Comparison of ENCODE assay signal across 8 cellular contexts in genomic region chr4:109803924-109804571, GRCh38. TPM values are rescaled to one million over a fixed set of nuclear protein-coding genes. Genes with fewer than 3 reads are reported as not detected.
DNase-seq lines count a peak whose midpoint lies in the region; ATAC-seq, FAIRE-seq and TF ChIP-seq lines count a peak whose summit lies in the region.

No MANE protein-coding gene starts in this region.

- H3K27me3 ChIP-seq in gastrocnemius medialis, result no peaks in the 10 kb centered on the region

- no peak for FAIRE-seq in D721Med (lab: Jason Lieb, UNC)

- H3K4me1 Mint-ChIP-seq in stimulated activated memory B cell treated with anti-CD40 and anti-IgM and Interleukin-4, amounts not matched to agents 10 μg/mL and 1 μg/mL and 100 μg/mL, for 72 hours, result no peaks in the 10 kb centered on the region

- TF ChIP-seq CTCF in D721Med (IDR thresholded peaks at IDR 0.05; ENCODE audit: insufficient read depth, missing control alignments), result peak; percentile 71
- TF ChIP-seq CTCF in gastrocnemius medialis (IDR thresholded peaks at IDR 0.05 in 4 of 5, conservative IDR thresholded peaks at IDR 0.05 in 1 of 5), result peak in 2 of 5 experiments; percentile 23 to 38

- no peak overlapping the region for H3K4me3 Mint-ChIP-seq in stimulated activated memory B cell treated with anti-CD40 and anti-IgM and Interleukin-4, amounts not matched to agents 10 μg/mL and 1 μg/mL and 100 μg/mL, for 72 hours

- no peaks in the 10 kb centered on the region for H3K9me3 Mint-ChIP-seq in stimulated activated memory B cell treated with anti-CD40 and anti-IgM and Interleukin-4, amounts not matched to agents 10 μg/mL and 1 μg/mL and 100 μg/mL, for 72 hours

- no peaks in the 10 kb centered on the region for H3K36me3 Mint-ChIP-seq in stimulated activated memory B cell treated with anti-CD40 and anti-IgM and Interleukin-4, amounts not matched to agents 10 μg/mL and 1 μg/mL and 100 μg/mL, for 72 hours

- H3K27me3 Mint-ChIP-seq in stimulated activated memory B cell treated with anti-CD40 and anti-IgM and Interleukin-4, amounts not matched to agents 10 μg/mL and 1 μg/mL and 100 μg/mL, for 72 hours, result peaks cover 17% of the 10 kb centered on the region

- ATAC-seq in GM18909 (IDR thresholded peaks at IDR 0.05; ENCODE audit: poor library complexity, unreplicated experiment) (peak; percentile 77), HG03520 (IDR thresholded peaks at IDR 0.05; ENCODE audit: unreplicated experiment) (peak; percentile 59), gastrocnemius medialis (peak; percentile 41 to 60)
- no peak for ATAC-seq in stimulated activated memory B cell treated with anti-CD40 and anti-IgM and Interleukin-4, amounts not matched to agents 10 μg/mL and 1 μg/mL and 100 μg/mL, for 72 hours

- H3K27ac ChIP-seq in gastrocnemius medialis, result no peak overlapping the region

- no peaks in the 10 kb centered on the region for H3K36me3 ChIP-seq in gastrocnemius medialis

- in situ Hi-C loops in gastrocnemius medialis (cut with MboI; ENCODE audit: low sequenced_read_pairs in 4 of 4), result loop anchor here in 2 of 4 donors (10.0 to 25.0 kb wide), 2 partner anchors 92 to 379 kb away; partner anchors contain the start of gene CASP6 (in 1 of the 2)

- H3K27ac Mint-ChIP-seq in stimulated activated memory B cell treated with anti-CD40 and anti-IgM and Interleukin-4, amounts not matched to agents 10 μg/mL and 1 μg/mL and 100 μg/mL, for 72 hours, result no peak overlapping the region

- no peak overlapping the region for H3K4me3 ChIP-seq in gastrocnemius medialis

- intact Hi-C loops in gastrocnemius medialis (cut with DNase I; ENCODE audit: low total_unique reads), result loop anchor here (2.0 kb wide), 1 partner anchor 101 kb away; the partner anchor contains the start of gene CASP6

- no peaks in the 10 kb centered on the region for H3K4me1 ChIP-seq in gastrocnemius medialis

- no peak for TF ChIP-seq POLR2A in gastrocnemius medialis (IDR thresholded peaks at IDR 0.05)

- DNase-seq in D721Med (ENCODE audit: insufficient read length, low spot score), result peak; percentile 24
- DNase-seq in RPMI8226, result peak; percentile 45
- peak; percentile 50 for DNase-seq in fibroblast of peridontal ligament (ENCODE audit: extremely low read depth)
- no peak for DNase-seq in gastrocnemius medialis
- no peak for DNase-seq in mesenteric fat pad (ENCODE audit: low spot score)

- H3K9me3 ChIP-seq in gastrocnemius medialis, result no peaks in the 10 kb centered on the region

RNA-seq across cellular contexts. Expression of gene CFI, which starts 2.2 kb away (rescaled TPM):
- total RNA-seq in gastrocnemius medialis, result 1 to 10 TPM; 1.1 to 3.7 (median 3.3) TPM
- total RNA-seq in mesenteric fat pad, result 21.9 TPM

RNA-seq across cellular contexts. Expression of gene GAR1, which starts 11.5 kb away (rescaled TPM):
- total RNA-seq in gastrocnemius medialis, result 1 to 10 TPM; 2.8 to 7.2 (median 3.5) TPM
- 15.7 TPM for total RNA-seq in mesenteric fat pad

RNA-seq across cellular contexts. Expression of gene RRH, which starts 23.7 kb away (rescaled TPM):
- total RNA-seq in gastrocnemius medialis, result not detected
- not detected for total RNA-seq in mesenteric fat pad

RNA-seq across cellular contexts. Expression of gene LRIT3, which starts 43.9 kb away (rescaled TPM):
- total RNA-seq in gastrocnemius medialis (under 1 TPM in 2 of 4 donors, not detected in 2; 0.15 to 0.25 TPM), mesenteric fat pad (0.16 TPM)

Comparison
In these comparisons a context has a peak if more than half of its experiments do, and no peak if none do; other contexts are left out.
1. DNase-seq: peak in D721Med (single experiment), RPMI8226 (single experiment) and fibroblast of peridontal ligament (single experiment); none in gastrocnemius medialis (0 of 2) and mesenteric fat pad (single experiment).